19 cellular contexts compared by ENCODE assay signal in genomic region chr5:87150630-87151029, GRCh38.
A peak's percentile ranks its signal among the peaks of the same experiment; 100 is the strongest.
DNase-seq lines count a peak whose midpoint lies in the region; ATAC-seq and TF ChIP-seq lines count a peak whose summit lies in the region.
"Had no signal": no experiment of that assay in that cellular context is flagged by ENCODE, and none has a peak within 500 bp of the region (broad histone marks: within the 10 kb centered on the region; RNA-seq: fewer than 3 reads in every experiment).

No MANE protein-coding gene starts in this region.

- 95% methylated on average over 6 of the region's 6 CpGs for WGBS in smooth muscle cell (ENCODE audit: low lambda C conversion rate)

- no peak for TF ChIP-seq CTCF in HFFc6 (IDR thresholded peaks at IDR 0.05)
- no peak for TF ChIP-seq CTCF in activated B cell treated with CpG ODN at 0.5 μM for 24 hours (IDR thresholded peaks at IDR 0.05)
- TF ChIP-seq CTCF in fibroblast of mammary gland (conservative IDR thresholded peaks at IDR 0.05; ENCODE audit: control insufficient read depth, insufficient read depth, low read depth, low read length), result no peak
- TF ChIP-seq CTCF in smooth muscle cell (IDR thresholded peaks at IDR 0.05; ENCODE audit: borderline replicate concordance, insufficient read depth, poor library complexity, severe bottlenecking), result no peak
- TF ChIP-seq CTCF in GM20000 (IDR thresholded peaks at IDR 0.05; ENCODE audit: extremely low read depth, missing control alignments), result no peak
- TF ChIP-seq CTCF in CD4-positive, alpha-beta T cell (IDR thresholded peaks at IDR 0.05), result no peak

- no peaks in the 10 kb centered on the region for H3K79me2 ChIP-seq in smooth muscle cell (ENCODE audit: low read depth)

- intact Hi-C loops in activated B cell treated with CpG ODN at 0.5 μM for 24 hours (cut with micrococcal nuclease) (no loop called here), Right ventricle myocardium superior (cut with DNase I) (no loop called here)
- intact Hi-C loops in CD4-positive, alpha-beta T cell (cut with DNase I, micrococcal nuclease), result no loop called here

- H3K4me3 Mint-ChIP-seq in HFFc6 (no peak overlapping the region), activated B cell treated with CpG ODN at 0.5 μM for 24 hours (no peak overlapping the region)
- no peak overlapping the region for H3K4me3 Mint-ChIP-seq in CD4-positive, alpha-beta T cell
- H3K4me3 Mint-ChIP-seq: CD8-positive, alpha-beta memory T cell had no signal

- peaks cover 5% of the 10 kb centered on the region for H3F3A ChIP-seq in smooth muscle cell (ENCODE audit: low read depth)

- POLR2A ChIA-PET in activated B cell treated with CpG ODN at 0.5 μM for 24 hours (lab: Charles Lee), result no interaction called here
- POLR2A ChIA-PET in CD4-positive, alpha-beta T cell (lab: Charles Lee), result no interaction called here

- H3K4me3 ChIP-seq in fibroblast of mammary gland (ENCODE audit: control insufficient read depth, low read depth, low read length) (no peak overlapping the region), smooth muscle cell (no peak overlapping the region)
- H3K4me3 ChIP-seq: A549, BLaER1 had no signal

- no peak overlapping the region for H2AFZ ChIP-seq in smooth muscle cell (ENCODE audit: low read depth)

- H3K4me2 ChIP-seq in smooth muscle cell, result no peak overlapping the region
- H3K4me2 ChIP-seq: BLaER1, KMS-11 had no signal

- peaks cover 15% of the 10 kb centered on the region for H3K4me1 ChIP-seq in smooth muscle cell (ENCODE audit: low read depth)
- H3K4me1 ChIP-seq: BLaER1 had no signal

- DNase-seq in HFFc6 (no peak), activated B cell treated with CpG ODN at 0.5 μM for 24 hours (no peak), fibroblast of mammary gland (ENCODE audit: low read depth) (peak; percentile 27), smooth muscle cell (lab: John Stamatoyannopoulos, UW; ENCODE audit: unreplicated experiment) (no peak), Right ventricle myocardium superior (no peak), GM20000 (ENCODE audit: low spot score) (no peak)
- DNase-seq in CD4-positive, alpha-beta T cell, result no peak
- DNase-seq: CD8-positive, alpha-beta memory T cell; DMS79; MV-4-11; NCI-H1694 treated with DMSO at 0.1 percent for 48 hours; NCI-H226; NCI-H524; NCI-H82; OCI-M1 had no signal

- H3K9me3 Mint-ChIP-seq in HFFc6 (peaks cover 7% of the 10 kb centered on the region; the same call in 1 of the 2 replicates), activated B cell treated with CpG ODN at 0.5 μM for 24 hours (no peaks in the 10 kb centered on the region)
- peaks cover 2% of the 10 kb centered on the region for H3K9me3 Mint-ChIP-seq in CD4-positive, alpha-beta T cell
- H3K9me3 Mint-ChIP-seq: CD8-positive, alpha-beta memory T cell had no signal

- no peaks in the 10 kb centered on the region for H4K20me1 ChIP-seq in smooth muscle cell (ENCODE audit: low read depth)
- H4K20me1 ChIP-seq: BLaER1 had no signal

- H3K27me3 Mint-ChIP-seq in HFFc6 (ENCODE audit: insufficient read depth) (peaks cover 2% of the 10 kb centered on the region; the same call in 1 of the 2 replicates), activated B cell treated with CpG ODN at 0.5 μM for 24 hours (no peaks in the 10 kb centered on the region)
- no peaks in the 10 kb centered on the region for H3K27me3 Mint-ChIP-seq in CD4-positive, alpha-beta T cell
- H3K27me3 Mint-ChIP-seq: CD8-positive, alpha-beta memory T cell had no signal

- H3K9me3 ChIP-seq in smooth muscle cell (replicated peaks; ENCODE audit: low read depth), result no peaks in the 10 kb centered on the region
- no peaks in the 10 kb centered on the region for H3K9me3 ChIP-seq in CD4-positive, alpha-beta T cell (ENCODE audit: control insufficient read depth, low read length)
- H3K9me3 ChIP-seq: A549, BLaER1 had no signal

- ATAC-seq in activated B cell treated with CpG ODN at 0.5 μM for 24 hours (ENCODE audit: low read depth), result no peak
- no peak for ATAC-seq in Right ventricle myocardium superior (ENCODE audit: poor library complexity)
- no peak for ATAC-seq in CD4-positive, alpha-beta T cell (ENCODE audit: poor library complexity)
- ATAC-seq: HepG2 had no signal

- peaks cover 24% of the 10 kb centered on the region; the same call in 1 of the 2 replicates for H3K36me3 Mint-ChIP-seq in HFFc6 (ENCODE audit: low read depth)
- no peaks in the 10 kb centered on the region for H3K36me3 Mint-ChIP-seq in activated B cell treated with CpG ODN at 0.5 μM for 24 hours (ENCODE audit: low read depth)
- H3K36me3 Mint-ChIP-seq in CD4-positive, alpha-beta T cell (ENCODE audit: low read depth), result no peaks in the 10 kb centered on the region

- H3K9ac ChIP-seq in smooth muscle cell (ENCODE audit: low read depth), result no peak overlapping the region
- H3K9ac ChIP-seq: BLaER1, KMS-11 had no signal

- H3K27ac Mint-ChIP-seq in HFFc6 (peak overlapping the region; percentile 76), activated B cell treated with CpG ODN at 0.5 μM for 24 hours (peak overlapping the region; percentile 11)
- no peak overlapping the region for H3K27ac Mint-ChIP-seq in CD4-positive, alpha-beta T cell
- H3K27ac Mint-ChIP-seq: CD8-positive, alpha-beta memory T cell had no signal

- H3K4me1 Mint-ChIP-seq in HFFc6 (ENCODE audit: low read depth) (peaks cover 87% of the 10 kb centered on the region), activated B cell treated with CpG ODN at 0.5 μM for 24 hours (peaks cover 7% of the 10 kb centered on the region)
- peaks cover 5% of the 10 kb centered on the region for H3K4me1 Mint-ChIP-seq in CD4-positive, alpha-beta T cell (ENCODE audit: low read depth)

- H3K27me3 ChIP-seq in smooth muscle cell (ENCODE audit: low read depth), result no peaks in the 10 kb centered on the region
- no peaks in the 10 kb centered on the region for H3K27me3 ChIP-seq in CD4-positive, alpha-beta T cell (ENCODE audit: control insufficient read depth, insufficient read depth, low read length)
- H3K27me3 ChIP-seq: BLaER1 had no signal

- peak overlapping the region; percentile 88 for H3K27ac ChIP-seq in smooth muscle cell (ENCODE audit: low read depth)
- H3K27ac ChIP-seq in CD4-positive, alpha-beta T cell (ENCODE audit: low read depth, low read length), result no peak overlapping the region
- H3K27ac ChIP-seq: BLaER1, KMS-11 had no signal

- CTCF ChIA-PET in activated B cell treated with CpG ODN at 0.5 μM for 24 hours (lab: Charles Lee), result no interaction called here
- CTCF ChIA-PET in CD4-positive, alpha-beta T cell (lab: Charles Lee), result no interaction called here

- H3K36me3 ChIP-seq in smooth muscle cell (ENCODE audit: low read depth), result no peaks in the 10 kb centered on the region
- H3K36me3 ChIP-seq: BLaER1 had no signal
